In the genomic region with DNA sequence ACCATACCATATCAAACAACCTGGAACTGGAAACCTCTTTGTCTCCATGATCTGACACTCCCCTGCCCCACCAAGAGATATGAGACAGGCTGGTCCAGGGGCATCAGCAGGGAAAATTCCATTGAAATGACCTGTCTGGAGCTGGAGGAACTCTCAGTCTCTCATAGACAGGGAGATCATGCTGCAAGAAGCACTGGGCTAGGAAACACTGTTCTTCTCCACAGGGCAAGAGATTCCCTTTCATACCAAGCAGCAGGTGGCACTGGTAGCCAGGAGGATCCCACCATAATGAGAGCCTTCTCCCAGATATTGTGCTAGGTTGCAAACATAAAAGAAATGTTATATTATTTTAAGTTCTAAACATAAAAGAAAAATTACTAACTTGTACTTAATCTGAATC, we compare ENCODE assay signal across 31 cellular contexts. TPM values are rescaled to one million over a fixed set of nuclear protein-coding genes. Genes with fewer than 3 reads are reported as not detected.
"Had no signal": no experiment of that assay in that cellular context is flagged by ENCODE, and none has a peak within 500 bp of the region (broad histone marks: within the 10 kb centered on the region; RNA-seq: fewer than 3 reads in every experiment).

No MANE protein-coding gene starts in this region.

- DNase-seq: hypothalamus; immature natural killer cell; kidney; left colon; left lung; lower lobe of right lung; mammary epithelial cell; mesenchymal stem cell; naive B cell; natural killer cell; nucleus accumbens; pancreas; posterior cingulate gyrus; retina; right cardiac atrium; sigmoid colon; stimulated activated CD4-positive, alpha-beta T cell treated with anti-CD3 and anti-CD28 coated beads, Interleukin-1b, Interleukin-23, amount 100 ng/mL, for 48 hours; stimulated activated CD4-positive, alpha-beta T cell treated with anti-CD3 and anti-CD28 coated beads, Interleukin-2, amount 100 ng/mL, for 48 hours; stimulated activated CD4-positive, alpha-beta T cell treated with anti-CD3 and anti-CD28 coated beads, Interleukin-4, amount 100 ng/mL, for 4 hours; stimulated activated CD8-positive, alpha-beta memory T cell treated with anti-CD3 and anti-CD28 coated beads, Interleukin-4, amount 100 ng/mL, for 48 hours; stimulated activated naive CD4-positive, alpha-beta T cell treated with Interleukin-2 at 50 U/mL for 16 hours; stimulated activated naive CD8-positive, alpha-beta T cell treated with anti-CD3 and anti-CD28 coated beads, Interleukin-15, amount 100 ng/mL, for 72 hours; substantia nigra had no signal

- H3K4me3 ChIP-seq: left lung, lower lobe of right lung, pancreas, prostate gland, sigmoid colon, smooth muscle cell, tibial nerve, vagina had no signal

- H3K27me3 ChIP-seq: sigmoid colon, vagina had no signal

- H3K9me3 ChIP-seq: left lung, lower lobe of right lung, pancreas, prostate gland, sigmoid colon, tibial nerve, vagina had no signal

- H3K9me3 Mint-ChIP-seq: stimulated activated memory B cell treated with anti-CD40 and anti-IgM and Interleukin-4, amounts not matched to agents 10 μg/mL and 1 μg/mL and 100 μg/mL, for 72 hours; stimulated activated naive CD8-positive, alpha-beta T cell treated with anti-CD3 and anti-CD28 coated beads, Interleukin-15, amount 100 ng/mL, for 72 hours; type B pancreatic cell had no signal

- H3K36me3 Mint-ChIP-seq: immature natural killer cell; naive B cell; natural killer cell; stimulated activated memory B cell treated with anti-CD40 and anti-IgM and Interleukin-4, amounts not matched to agents 10 μg/mL and 1 μg/mL and 100 μg/mL, for 72 hours; type B pancreatic cell had no signal

- H3K4me1 Mint-ChIP-seq: immature natural killer cell; naive B cell; natural killer cell; stimulated activated memory B cell treated with anti-CD40 and anti-IgM and Interleukin-4, amounts not matched to agents 10 μg/mL and 1 μg/mL and 100 μg/mL, for 72 hours; stimulated activated naive CD8-positive, alpha-beta T cell treated with anti-CD3 and anti-CD28 coated beads, Interleukin-15, amount 100 ng/mL, for 72 hours had no signal

- ATAC-seq: left colon; left lung; lower lobe of right lung; natural killer cell; pancreas; right cardiac atrium; stimulated activated memory B cell treated with anti-CD40 and anti-IgM and Interleukin-4, amounts not matched to agents 10 μg/mL and 1 μg/mL and 100 μg/mL, for 72 hours; stimulated activated naive CD8-positive, alpha-beta T cell treated with anti-CD3 and anti-CD28 coated beads, Interleukin-15, amount 100 ng/mL, for 72 hours had no signal

- H3K4me2 ChIP-seq: smooth muscle cell had no signal

- H3K27ac ChIP-seq: left lung, lower lobe of right lung, pancreas, prostate gland, sigmoid colon, tibial nerve, vagina had no signal

- H3K4me1 ChIP-seq: left lung, lower lobe of right lung, pancreas, prostate gland, sigmoid colon, tibial nerve, vagina had no signal

- H3K27ac Mint-ChIP-seq: immature natural killer cell; naive B cell; natural killer cell; stimulated activated memory B cell treated with anti-CD40 and anti-IgM and Interleukin-4, amounts not matched to agents 10 μg/mL and 1 μg/mL and 100 μg/mL, for 72 hours; stimulated activated naive CD8-positive, alpha-beta T cell treated with anti-CD3 and anti-CD28 coated beads, Interleukin-15, amount 100 ng/mL, for 72 hours; type B pancreatic cell had no signal

- H3K36me3 ChIP-seq: left lung, lower lobe of right lung, pancreas, prostate gland, sigmoid colon, tibial nerve, vagina had no signal

- FAIRE-seq: islet of Langerhans, kidney, pancreas had no signal

- H3K4me3 Mint-ChIP-seq: immature natural killer cell; naive B cell; natural killer cell; stimulated activated memory B cell treated with anti-CD40 and anti-IgM and Interleukin-4, amounts not matched to agents 10 μg/mL and 1 μg/mL and 100 μg/mL, for 72 hours; stimulated activated naive CD8-positive, alpha-beta T cell treated with anti-CD3 and anti-CD28 coated beads, Interleukin-15, amount 100 ng/mL, for 72 hours; type B pancreatic cell had no signal

RNA-seq across cellular contexts. Expression of a gene that starts 14.5 kb away (rescaled TPM):
- total RNA-seq: natural killer cell, osteoblast, smooth muscle cell had no signal
- polyA plus RNA-seq: immature natural killer cell, smooth muscle cell had no signal
